Comparison of ENCODE assay signal across 2 cellular contexts in the genomic region with DNA sequence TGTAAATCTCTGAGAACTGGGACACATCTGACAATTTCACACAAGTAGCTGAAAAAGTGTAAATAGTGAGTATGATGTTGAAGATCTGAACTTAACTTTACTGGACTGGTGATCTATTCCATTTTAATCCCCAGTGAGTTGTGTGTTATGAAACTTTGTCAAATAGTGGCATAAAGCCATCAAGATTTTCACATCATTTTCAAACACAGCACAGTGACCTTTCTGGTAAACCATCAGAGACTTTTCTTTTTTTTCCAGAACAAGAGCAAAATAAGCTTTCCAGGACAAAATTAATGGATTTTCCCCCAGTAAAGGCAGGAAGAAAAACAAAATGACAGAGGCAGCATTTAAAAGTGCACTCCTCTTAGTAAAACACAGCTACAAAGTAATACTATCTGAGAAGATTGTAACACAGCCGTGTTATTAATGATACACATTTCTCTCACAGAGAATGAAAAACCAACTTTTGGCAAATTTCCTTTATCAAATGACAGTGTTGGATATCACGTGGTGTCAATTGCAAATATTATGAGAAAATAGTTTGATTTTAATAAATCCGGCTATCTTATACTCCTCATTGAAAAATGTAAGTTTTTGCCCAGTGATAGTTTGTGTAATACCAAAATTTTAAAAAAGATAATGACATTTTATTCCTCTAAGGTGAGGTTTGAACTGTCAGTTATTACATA.
A peak's percentile ranks its signal among the peaks of the same experiment; 100 is the strongest.
TF ChIP-seq lines count a peak whose summit lies in the region.

No MANE protein-coding gene starts in this region.

TF ChIP-seq in liver, 16 proteins besides CTCF, POLR2A, EP300 and RAD21:
- TF ChIP-seq FOXA2 (IDR thresholded peaks at IDR 0.05) = no peak
- peak; percentile 59 for TF ChIP-seq SP1 (IDR thresholded peaks at IDR 0.05)
- TF ChIP-seq ATF3 (IDR thresholded peaks at IDR 0.05) = peak; percentile 22
- TF ChIP-seq MAX (IDR thresholded peaks at IDR 0.05) = no peak
- no peak for TF ChIP-seq HNF4G (IDR thresholded peaks at IDR 0.05)
- TF ChIP-seq GABPA (IDR thresholded peaks at IDR 0.05 in 1 of 2, conservative IDR thresholded peaks at IDR 0.05 in 1 of 2) = peak in 1 of 2 donors; percentile 5
- peak; percentile 63 to 77 for TF ChIP-seq RXRA (IDR thresholded peaks at IDR 0.05)
- TF ChIP-seq HNF4A (conservative IDR thresholded peaks at IDR 0.05) = peak; percentile 50 to 64
- peak; percentile 47 for TF ChIP-seq YY1 (IDR thresholded peaks at IDR 0.05)
- TF ChIP-seq NR2F2 (IDR thresholded peaks at IDR 0.05) = peak; percentile 64
- TF ChIP-seq, protein P1, sequence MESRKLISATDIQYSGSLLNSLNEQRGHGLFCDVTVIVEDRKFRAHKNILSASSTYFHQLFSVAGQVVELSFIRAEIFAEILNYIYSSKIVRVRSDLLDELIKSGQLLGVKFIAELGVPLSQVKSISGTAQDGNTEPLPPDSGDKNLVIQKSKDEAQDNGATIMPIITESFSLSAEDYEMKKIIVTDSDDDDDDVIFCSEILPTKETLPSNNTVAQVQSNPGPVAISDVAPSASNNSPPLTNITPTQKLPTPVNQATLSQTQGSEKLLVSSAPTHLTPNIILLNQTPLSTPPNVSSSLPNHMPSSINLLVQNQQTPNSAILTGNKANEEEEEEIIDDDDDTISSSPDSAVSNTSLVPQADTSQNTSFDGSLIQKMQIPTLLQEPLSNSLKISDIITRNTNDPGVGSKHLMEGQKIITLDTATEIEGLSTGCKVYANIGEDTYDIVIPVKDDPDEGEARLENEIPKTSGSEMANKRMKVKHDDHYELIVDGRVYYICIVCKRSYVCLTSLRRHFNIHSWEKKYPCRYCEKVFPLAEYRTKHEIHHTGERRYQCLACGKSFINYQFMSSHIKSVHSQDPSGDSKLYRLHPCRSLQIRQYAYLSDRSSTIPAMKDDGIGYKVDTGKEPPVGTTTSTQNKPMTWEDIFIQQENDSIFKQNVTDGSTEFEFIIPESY (IDR thresholded peaks at IDR 0.05) = peak; percentile 30
- TF ChIP-seq EGR1 (IDR thresholded peaks at IDR 0.05; ENCODE audit: low read depth in 2 of 2) = no peak
- no peak for TF ChIP-seq FOXA1 (IDR thresholded peaks at IDR 0.05)
- TF ChIP-seq JUND (IDR thresholded peaks at IDR 0.05) = peak in 1 of 2 donors; percentile 57
- TF ChIP-seq, protein P2, sequence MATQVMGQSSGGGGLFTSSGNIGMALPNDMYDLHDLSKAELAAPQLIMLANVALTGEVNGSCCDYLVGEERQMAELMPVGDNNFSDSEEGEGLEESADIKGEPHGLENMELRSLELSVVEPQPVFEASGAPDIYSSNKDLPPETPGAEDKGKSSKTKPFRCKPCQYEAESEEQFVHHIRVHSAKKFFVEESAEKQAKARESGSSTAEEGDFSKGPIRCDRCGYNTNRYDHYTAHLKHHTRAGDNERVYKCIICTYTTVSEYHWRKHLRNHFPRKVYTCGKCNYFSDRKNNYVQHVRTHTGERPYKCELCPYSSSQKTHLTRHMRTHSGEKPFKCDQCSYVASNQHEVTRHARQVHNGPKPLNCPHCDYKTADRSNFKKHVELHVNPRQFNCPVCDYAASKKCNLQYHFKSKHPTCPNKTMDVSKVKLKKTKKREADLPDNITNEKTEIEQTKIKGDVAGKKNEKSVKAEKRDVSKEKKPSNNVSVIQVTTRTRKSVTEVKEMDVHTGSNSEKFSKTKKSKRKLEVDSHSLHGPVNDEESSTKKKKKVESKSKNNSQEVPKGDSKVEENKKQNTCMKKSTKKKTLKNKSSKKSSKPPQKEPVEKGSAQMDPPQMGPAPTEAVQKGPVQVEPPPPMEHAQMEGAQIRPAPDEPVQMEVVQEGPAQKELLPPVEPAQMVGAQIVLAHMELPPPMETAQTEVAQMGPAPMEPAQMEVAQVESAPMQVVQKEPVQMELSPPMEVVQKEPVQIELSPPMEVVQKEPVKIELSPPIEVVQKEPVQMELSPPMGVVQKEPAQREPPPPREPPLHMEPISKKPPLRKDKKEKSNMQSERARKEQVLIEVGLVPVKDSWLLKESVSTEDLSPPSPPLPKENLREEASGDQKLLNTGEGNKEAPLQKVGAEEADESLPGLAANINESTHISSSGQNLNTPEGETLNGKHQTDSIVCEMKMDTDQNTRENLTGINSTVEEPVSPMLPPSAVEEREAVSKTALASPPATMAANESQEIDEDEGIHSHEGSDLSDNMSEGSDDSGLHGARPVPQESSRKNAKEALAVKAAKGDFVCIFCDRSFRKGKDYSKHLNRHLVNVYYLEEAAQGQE (IDR thresholded peaks at IDR 0.05) = peak; percentile 15
- TF ChIP-seq TAF1 (conservative IDR thresholded peaks at IDR 0.05) = no peak
TF ChIP-seq in liver: peak in this region for 10.

TF ChIP-seq in HepG2, 621 proteins besides CTCF, POLR2A, EP300 and RAD21:
- no peak for TF ChIP-seq ZNF737 (CRISPR knock-in tag; IDR thresholded peaks at IDR 0.05; ENCODE audit: borderline replicate concordance)
- no peak for TF ChIP-seq ATF7 (IDR thresholded peaks at IDR 0.05)
- no peak for TF ChIP-seq ATF7 (CRISPR knock-in tag; IDR thresholded peaks at IDR 0.05)
- TF ChIP-seq ZNF839 (CRISPR knock-in tag; IDR thresholded peaks at IDR 0.05; ENCODE audit: borderline replicate concordance) = no peak
- no peak for TF ChIP-seq ZNF713 (CRISPR knock-in tag; IDR thresholded peaks at IDR 0.05)
- no peak for TF ChIP-seq FOXP1 (IDR thresholded peaks at IDR 0.05)
- no peak for TF ChIP-seq FOXP1 (CRISPR knock-in tag; IDR thresholded peaks at IDR 0.05)
- TF ChIP-seq, protein P3, sequence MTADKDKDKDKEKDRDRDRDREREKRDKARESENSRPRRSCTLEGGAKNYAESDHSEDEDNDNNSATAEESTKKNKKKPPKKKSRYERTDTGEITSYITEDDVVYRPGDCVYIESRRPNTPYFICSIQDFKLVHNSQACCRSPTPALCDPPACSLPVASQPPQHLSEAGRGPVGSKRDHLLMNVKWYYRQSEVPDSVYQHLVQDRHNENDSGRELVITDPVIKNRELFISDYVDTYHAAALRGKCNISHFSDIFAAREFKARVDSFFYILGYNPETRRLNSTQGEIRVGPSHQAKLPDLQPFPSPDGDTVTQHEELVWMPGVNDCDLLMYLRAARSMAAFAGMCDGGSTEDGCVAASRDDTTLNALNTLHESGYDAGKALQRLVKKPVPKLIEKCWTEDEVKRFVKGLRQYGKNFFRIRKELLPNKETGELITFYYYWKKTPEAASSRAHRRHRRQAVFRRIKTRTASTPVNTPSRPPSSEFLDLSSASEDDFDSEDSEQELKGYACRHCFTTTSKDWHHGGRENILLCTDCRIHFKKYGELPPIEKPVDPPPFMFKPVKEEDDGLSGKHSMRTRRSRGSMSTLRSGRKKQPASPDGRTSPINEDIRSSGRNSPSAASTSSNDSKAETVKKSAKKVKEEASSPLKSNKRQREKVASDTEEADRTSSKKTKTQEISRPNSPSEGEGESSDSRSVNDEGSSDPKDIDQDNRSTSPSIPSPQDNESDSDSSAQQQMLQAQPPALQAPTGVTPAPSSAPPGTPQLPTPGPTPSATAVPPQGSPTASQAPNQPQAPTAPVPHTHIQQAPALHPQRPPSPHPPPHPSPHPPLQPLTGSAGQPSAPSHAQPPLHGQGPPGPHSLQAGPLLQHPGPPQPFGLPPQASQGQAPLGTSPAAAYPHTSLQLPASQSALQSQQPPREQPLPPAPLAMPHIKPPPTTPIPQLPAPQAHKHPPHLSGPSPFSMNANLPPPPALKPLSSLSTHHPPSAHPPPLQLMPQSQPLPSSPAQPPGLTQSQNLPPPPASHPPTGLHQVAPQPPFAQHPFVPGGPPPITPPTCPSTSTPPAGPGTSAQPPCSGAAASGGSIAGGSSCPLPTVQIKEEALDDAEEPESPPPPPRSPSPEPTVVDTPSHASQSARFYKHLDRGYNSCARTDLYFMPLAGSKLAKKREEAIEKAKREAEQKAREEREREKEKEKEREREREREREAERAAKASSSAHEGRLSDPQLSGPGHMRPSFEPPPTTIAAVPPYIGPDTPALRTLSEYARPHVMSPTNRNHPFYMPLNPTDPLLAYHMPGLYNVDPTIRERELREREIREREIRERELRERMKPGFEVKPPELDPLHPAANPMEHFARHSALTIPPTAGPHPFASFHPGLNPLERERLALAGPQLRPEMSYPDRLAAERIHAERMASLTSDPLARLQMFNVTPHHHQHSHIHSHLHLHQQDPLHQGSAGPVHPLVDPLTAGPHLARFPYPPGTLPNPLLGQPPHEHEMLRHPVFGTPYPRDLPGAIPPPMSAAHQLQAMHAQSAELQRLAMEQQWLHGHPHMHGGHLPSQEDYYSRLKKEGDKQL (CRISPR knock-in tag; IDR thresholded peaks at IDR 0.05; ENCODE audit: low read depth) = no peak
- TF ChIP-seq NFYC (CRISPR knock-in tag; IDR thresholded peaks at IDR 0.05) = no peak
- TF ChIP-seq, protein P4, sequence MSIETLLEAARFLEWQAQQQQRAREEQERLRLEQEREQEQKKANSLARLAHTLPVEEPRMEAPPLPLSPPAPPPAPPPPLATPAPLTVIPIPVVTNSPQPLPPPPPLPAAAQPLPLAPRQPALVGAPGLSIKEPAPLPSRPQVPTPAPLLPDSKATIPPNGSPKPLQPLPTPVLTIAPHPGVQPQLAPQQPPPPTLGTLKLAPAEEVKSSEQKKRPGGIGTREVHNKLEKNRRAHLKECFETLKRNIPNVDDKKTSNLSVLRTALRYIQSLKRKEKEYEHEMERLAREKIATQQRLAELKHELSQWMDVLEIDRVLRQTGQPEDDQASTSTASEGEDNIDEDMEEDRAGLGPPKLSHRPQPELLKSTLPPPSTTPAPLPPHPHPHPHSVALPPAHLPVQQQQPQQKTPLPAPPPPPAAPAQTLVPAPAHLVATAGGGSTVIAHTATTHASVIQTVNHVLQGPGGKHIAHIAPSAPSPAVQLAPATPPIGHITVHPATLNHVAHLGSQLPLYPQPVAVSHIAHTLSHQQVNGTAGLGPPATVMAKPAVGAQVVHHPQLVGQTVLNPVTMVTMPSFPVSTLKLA (IDR thresholded peaks at IDR 0.05) = no peak
- TF ChIP-seq, protein P5, sequence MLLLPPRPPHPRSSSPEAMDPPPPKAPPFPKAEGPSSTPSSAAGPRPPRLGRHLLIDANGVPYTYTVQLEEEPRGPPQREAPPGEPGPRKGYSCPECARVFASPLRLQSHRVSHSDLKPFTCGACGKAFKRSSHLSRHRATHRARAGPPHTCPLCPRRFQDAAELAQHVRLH (CRISPR knock-in tag; IDR thresholded peaks at IDR 0.05; ENCODE audit: borderline replicate concordance, low read depth) = no peak
- TF ChIP-seq, protein P6, sequence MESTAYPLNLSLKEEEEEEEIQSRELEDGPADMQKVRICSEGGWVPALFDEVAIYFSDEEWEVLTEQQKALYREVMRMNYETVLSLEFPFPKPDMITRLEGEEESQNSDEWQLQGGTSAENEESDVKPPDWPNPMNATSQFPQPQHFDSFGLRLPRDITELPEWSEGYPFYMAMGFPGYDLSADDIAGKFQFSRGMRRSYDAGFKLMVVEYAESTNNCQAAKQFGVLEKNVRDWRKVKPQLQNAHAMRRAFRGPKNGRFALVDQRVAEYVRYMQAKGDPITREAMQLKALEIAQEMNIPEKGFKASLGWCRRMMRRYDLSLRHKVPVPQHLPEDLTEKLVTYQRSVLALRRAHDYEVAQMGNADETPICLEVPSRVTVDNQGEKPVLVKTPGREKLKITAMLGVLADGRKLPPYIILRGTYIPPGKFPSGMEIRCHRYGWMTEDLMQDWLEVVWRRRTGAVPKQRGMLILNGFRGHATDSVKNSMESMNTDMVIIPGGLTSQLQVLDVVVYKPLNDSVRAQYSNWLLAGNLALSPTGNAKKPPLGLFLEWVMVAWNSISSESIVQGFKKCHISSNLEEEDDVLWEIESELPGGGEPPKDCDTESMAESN (CRISPR knock-in tag; conservative IDR thresholded peaks at IDR 0.05) = no peak
- no peak for TF ChIP-seq HMG20B (CRISPR knock-in tag; conservative IDR thresholded peaks at IDR 0.05)
- no peak for TF ChIP-seq ARNT2 (CRISPR knock-in tag; IDR thresholded peaks at IDR 0.05; ENCODE audit: low read depth)
- TF ChIP-seq TGIF2 (CRISPR knock-in tag; IDR thresholded peaks at IDR 0.05) = no peak
- TF ChIP-seq SRF (IDR thresholded peaks at IDR 0.05; ENCODE audit: low read depth, low read length) = no peak
- no peak for TF ChIP-seq MED1 (CRISPR knock-in tag; IDR thresholded peaks at IDR 0.05)
- TF ChIP-seq ZSCAN25 (CRISPR knock-in tag; IDR thresholded peaks at IDR 0.05) = no peak
- TF ChIP-seq ZNF558 (CRISPR knock-in tag; IDR thresholded peaks at IDR 0.05; ENCODE audit: borderline replicate concordance) = no peak
